Comparison of ENCODE assay signal across 22 cellular contexts in genomic region chr6:12102350-12102749, GRCh38.
"Had no signal": no experiment of that assay in that cellular context is flagged by ENCODE, and none has a peak within 500 bp of the region (broad histone marks: within the 10 kb centered on the region; RNA-seq: fewer than 3 reads in every experiment).

No MANE protein-coding gene starts in this region.

- DNase-seq: activated B cell treated with CpG ODN at 0.5 μM for 24 hours; activated CD4-positive, alpha-beta T cell treated with anti-CD3 and anti-CD28 coated beads, Interleukin-2, amount 50 U/mL, for 1 hour; activated CD8-positive, alpha-beta T cell treated with anti-CD3 and anti-CD28 coated beads for 36 hours; activated T-cell treated with anti-CD3 and anti-CD28 coated beads, Interleukin-2, amount 50 U/mL, for 4 hours; amygdala; effector CD8-positive, alpha-beta T cell; islet precursor cell; natural killer cell; occipital lobe; psoas muscle; sigmoid colon; small intestine; stimulated activated CD4-positive, alpha-beta T cell treated with anti-CD3 and anti-CD28 coated beads, Interleukin-4, amount 100 ng/mL, for 24 hours; stimulated activated naive CD8-positive, alpha-beta T cell treated with anti-CD3 and anti-CD28 coated beads, Interleukin-15, amount 100 ng/mL, for 72 hours; T-helper 1 cell; upper lobe of right lung had no signal

- H3K36me3 Mint-ChIP-seq: natural killer cell had no signal

- H3K27ac ChIP-seq: gastroesophageal sphincter, hepatocyte, neural progenitor cell, parathyroid adenoma, psoas muscle, sigmoid colon, upper lobe of right lung had no signal

- H3K27me3 Mint-ChIP-seq: activated B cell treated with CpG ODN at 0.5 μM for 24 hours; activated CD8-positive, alpha-beta T cell treated with anti-CD3 and anti-CD28 coated beads for 36 hours; stimulated activated naive CD8-positive, alpha-beta T cell treated with anti-CD3 and anti-CD28 coated beads, Interleukin-15, amount 100 ng/mL, for 72 hours had no signal

- H3K4me1 ChIP-seq: gastroesophageal sphincter, parathyroid adenoma, psoas muscle, upper lobe of right lung had no signal

- ATAC-seq: gastroesophageal sphincter; natural killer cell; psoas muscle; stimulated activated effector memory CD8-positive, alpha-beta T cell treated with anti-CD3 and anti-CD28 coated beads, Interleukin-12 subunit alpha, Interleukin-12 subunit beta, amount 100 ng/mL, for 72 hours; upper lobe of right lung had no signal

- H3K4me3 ChIP-seq: gastroesophageal sphincter, hepatocyte, neural progenitor cell, psoas muscle, sigmoid colon, upper lobe of right lung had no signal

- H3K9me3 Mint-ChIP-seq: activated B cell treated with CpG ODN at 0.5 μM for 24 hours; activated T-cell treated with anti-CD3 and anti-CD28 coated beads, Interleukin-2, amount 50 U/mL, for 4 hours; natural killer cell; stimulated activated effector memory CD8-positive, alpha-beta T cell treated with anti-CD3 and anti-CD28 coated beads, Interleukin-12 subunit alpha, Interleukin-12 subunit beta, amount 100 ng/mL, for 72 hours had no signal

- H3K4me3 Mint-ChIP-seq: activated B cell treated with CpG ODN at 0.5 μM for 24 hours; activated CD8-positive, alpha-beta T cell treated with anti-CD3 and anti-CD28 coated beads for 36 hours; activated T-cell treated with anti-CD3 and anti-CD28 coated beads, Interleukin-2, amount 50 U/mL, for 4 hours; natural killer cell; neural progenitor cell; stimulated activated effector memory CD8-positive, alpha-beta T cell treated with anti-CD3 and anti-CD28 coated beads, Interleukin-12 subunit alpha, Interleukin-12 subunit beta, amount 100 ng/mL, for 72 hours; stimulated activated naive CD8-positive, alpha-beta T cell treated with anti-CD3 and anti-CD28 coated beads, Interleukin-15, amount 100 ng/mL, for 72 hours; T-helper 2 cell treated with Interferon-gamma antibody and Interleukin-4, amounts not matched to agents 5 μg/mL and 100 μg/mL, for 36 hours had no signal

- H3K4me1 Mint-ChIP-seq: natural killer cell; neural progenitor cell; stimulated activated effector memory CD8-positive, alpha-beta T cell treated with anti-CD3 and anti-CD28 coated beads, Interleukin-12 subunit alpha, Interleukin-12 subunit beta, amount 100 ng/mL, for 72 hours had no signal

- H3K27ac Mint-ChIP-seq: activated B cell treated with CpG ODN at 0.5 μM for 24 hours; natural killer cell; neural progenitor cell; stimulated activated effector memory CD8-positive, alpha-beta T cell treated with anti-CD3 and anti-CD28 coated beads, Interleukin-12 subunit alpha, Interleukin-12 subunit beta, amount 100 ng/mL, for 72 hours; stimulated activated naive CD8-positive, alpha-beta T cell treated with anti-CD3 and anti-CD28 coated beads, Interleukin-15, amount 100 ng/mL, for 72 hours; T-helper 2 cell treated with Interferon-gamma antibody and Interleukin-4, amounts not matched to agents 5 μg/mL and 100 μg/mL, for 36 hours had no signal

- H3K9me3 ChIP-seq: gastroesophageal sphincter, psoas muscle, sigmoid colon, upper lobe of right lung had no signal

- H3K27me3 ChIP-seq: gastroesophageal sphincter, hepatocyte, neural progenitor cell, sigmoid colon, upper lobe of right lung had no signal

- H3K36me3 ChIP-seq: neural progenitor cell, sigmoid colon, upper lobe of right lung had no signal
